In genomic region chr2:69306612-69306896, GRCh38 we compare ENCODE assay signal across 8 cellular contexts.
DNase-seq lines count a peak whose midpoint lies in the region; ATAC-seq and TF ChIP-seq lines count a peak whose summit lies in the region.

No MANE protein-coding gene starts in this region.

- H3K4me2 ChIP-seq in BLaER1 (peak overlapping the region; percentile 97), Loucy (ENCODE audit: low read depth, low read length, poor library complexity, severe bottlenecking) (peak overlapping the region; percentile 97), neural progenitor cell (peak overlapping the region; percentile 85)

- H3K4me1 ChIP-seq in BLaER1 (0 out of 2 replicates have a peak, but pooled peaks cover 12% of the 10 kb centered on the region), Loucy (ENCODE audit: insufficient read depth, low read length, poor library complexity, severe bottlenecking) (no peaks in the 10 kb centered on the region), neural progenitor cell (peaks cover 6% of the 10 kb centered on the region)

- ATAC-seq in effector memory CD8-positive, alpha-beta T cell (replicated peaks) = no peak
- ATAC-seq in esophagus mucosa (no peak), HG03442 (IDR thresholded peaks at IDR 0.05; ENCODE audit: unreplicated experiment) (no peak)

- peak overlapping the region; percentile 74 to 77 for H3K4me3 Mint-ChIP-seq in effector memory CD8-positive, alpha-beta T cell
- H3K4me3 Mint-ChIP-seq in neural progenitor cell = peak overlapping the region; percentile 83

- H3K27ac Mint-ChIP-seq in effector memory CD8-positive, alpha-beta T cell = no peak overlapping the region
- H3K27ac Mint-ChIP-seq in neural progenitor cell = no peak overlapping the region

- H3K9me2 ChIP-seq in Loucy (replicated peaks; ENCODE audit: low read depth, low read length) = no peaks in the 10 kb centered on the region

- H3K9me3 Mint-ChIP-seq in effector memory CD8-positive, alpha-beta T cell = peaks cover 0 to 3% of the 10 kb centered on the region in 2 donors
- no peaks in the 10 kb centered on the region for H3K9me3 Mint-ChIP-seq in neural progenitor cell

- TF ChIP-seq CTCF in Loucy (conservative IDR thresholded peaks at IDR 0.05; ENCODE audit: low read length) (no peak), neural progenitor cell (IDR thresholded peaks at IDR 0.05) (no peak)

- H3K79me2 ChIP-seq in Loucy (ENCODE audit: insufficient read depth, low read length) (no peaks in the 10 kb centered on the region), neural progenitor cell (ENCODE audit: low read depth) (no peaks in the 10 kb centered on the region)

- H3K4me3 ChIP-seq in BLaER1 (peak overlapping the region; percentile 73), Loucy (ENCODE audit: low read length, poor library complexity, severe bottlenecking) (peak overlapping the region; percentile 89), neural progenitor cell (peak overlapping the region; percentile 54)

- no peaks in the 10 kb centered on the region for H4K20me1 ChIP-seq in BLaER1
- no peaks in the 10 kb centered on the region for H4K20me1 ChIP-seq in Loucy (ENCODE audit: insufficient read depth, low read length, poor library complexity, severe bottlenecking)
- H4K20me1 ChIP-seq in neural progenitor cell (ENCODE audit: low read depth) = no peaks in the 10 kb centered on the region

- H3K27me3 ChIP-seq in BLaER1 (peaks cover 23% of the 10 kb centered on the region), Loucy (ENCODE audit: insufficient read depth, low read length, poor library complexity, severe bottlenecking) (no peaks in the 10 kb centered on the region), neural progenitor cell (peaks cover 39% of the 10 kb centered on the region)

- H3K36me3 Mint-ChIP-seq in effector memory CD8-positive, alpha-beta T cell (ENCODE audit: insufficient read depth) = no peaks in the 10 kb centered on the region
- no peaks in the 10 kb centered on the region for H3K36me3 Mint-ChIP-seq in neural progenitor cell

- peak overlapping the region; percentile 68 for H3K9ac ChIP-seq in BLaER1
- peak overlapping the region; percentile 73 for H3K9ac ChIP-seq in Loucy (ENCODE audit: low read depth, low read length, poor library complexity, severe bottlenecking)
- no peak overlapping the region for H3K9ac ChIP-seq in neural progenitor cell

- H2AFZ ChIP-seq in Loucy (ENCODE audit: low read length) (peak overlapping the region; percentile 100), neural progenitor cell (replicated peaks) (peak overlapping the region; percentile 82)

- no peaks in the 10 kb centered on the region for H3K36me3 ChIP-seq in BLaER1
- no peaks in the 10 kb centered on the region for H3K36me3 ChIP-seq in Loucy (ENCODE audit: insufficient read depth, low read length)
- no peaks in the 10 kb centered on the region for H3K36me3 ChIP-seq in neural progenitor cell

- peaks cover 6% of the 10 kb centered on the region for H3K9me3 ChIP-seq in BLaER1
- H3K9me3 ChIP-seq in Loucy (ENCODE audit: insufficient read depth, low read depth, low read length) = no peaks in the 10 kb centered on the region
- no peaks in the 10 kb centered on the region for H3K9me3 ChIP-seq in neural progenitor cell (ENCODE audit: low read depth)

- H3K4me1 Mint-ChIP-seq in effector memory CD8-positive, alpha-beta T cell (ENCODE audit: low read depth in 2 of 2) = peaks cover 16 to 17% of the 10 kb centered on the region in 2 donors
- peaks cover 9% of the 10 kb centered on the region for H3K4me1 Mint-ChIP-seq in neural progenitor cell

- no peak for DNase-seq in effector memory CD8-positive, alpha-beta T cell
- no peak for DNase-seq in neural progenitor cell (ENCODE audit: low spot score)
- DNase-seq in RPMI8226 = no peak
- no peak for DNase-seq in NCI-H1436 (lab: John Stamatoyannopoulos, UW)

- H3F3A ChIP-seq in Loucy (ENCODE audit: low read depth) = no peaks in the 10 kb centered on the region
- peaks cover 5% of the 10 kb centered on the region for H3F3A ChIP-seq in neural progenitor cell (ENCODE audit: low read depth)

- peaks cover 27 to 49% of the 10 kb centered on the region in 2 donors for H3K27me3 Mint-ChIP-seq in effector memory CD8-positive, alpha-beta T cell
- peaks cover 16% of the 10 kb centered on the region for H3K27me3 Mint-ChIP-seq in neural progenitor cell (ENCODE audit: insufficient read depth, low read depth)

- H3K27ac ChIP-seq in BLaER1 (no peak overlapping the region), neural progenitor cell (no peak overlapping the region)
